In genomic region chr1:4086085-4086850, GRCh38 we compare ENCODE assay signal across 20 cellular contexts.
"Had no signal": no experiment of that assay in that cellular context is flagged by ENCODE, and none has a peak within 500 bp of the region (broad histone marks: within the 10 kb centered on the region; RNA-seq: fewer than 3 reads in every experiment).

No MANE protein-coding gene starts in this region.

- H3K27me3 Mint-ChIP-seq: dendritic cell treated with granulocyte-macrophage colony-stimulating factor and Interleukin-4, amounts not matched to agents 40 ng/mL and 50 ng/mL, for 4 days had no signal

- H3K27ac Mint-ChIP-seq: dendritic cell treated with granulocyte-macrophage colony-stimulating factor and Interleukin-4, amounts not matched to agents 40 ng/mL and 50 ng/mL, for 4 days; effector memory CD8-positive, alpha-beta T cell; memory B cell; type B pancreatic cell had no signal

- H3K4me3 Mint-ChIP-seq: dendritic cell treated with granulocyte-macrophage colony-stimulating factor and Interleukin-4, amounts not matched to agents 40 ng/mL and 50 ng/mL, for 4 days; effector memory CD8-positive, alpha-beta T cell; memory B cell; type B pancreatic cell had no signal

- H3K27me3 ChIP-seq: neutrophil, right lobe of liver, thyroid gland, uterus had no signal

- H3K36me3 ChIP-seq: esophagus squamous epithelium, gastroesophageal sphincter, left lung, lower lobe of right lung, neutrophil, right lobe of liver, thyroid gland, uterus had no signal

- H3K9me3 ChIP-seq: lower lobe of right lung, neutrophil, right lobe of liver, thyroid gland, uterus had no signal

- H3K27ac ChIP-seq: esophagus squamous epithelium, gastroesophageal sphincter, left lung, lower lobe of right lung, neutrophil, right lobe of liver, skin epidermis, thyroid gland, uterus had no signal

- H3K4me3 ChIP-seq: esophagus squamous epithelium, gastroesophageal sphincter, left lung, lower lobe of right lung, right lobe of liver, skin epidermis, thyroid gland, uterus had no signal

- H3K36me3 Mint-ChIP-seq: type B pancreatic cell had no signal

- H3K9me3 Mint-ChIP-seq: effector memory CD8-positive, alpha-beta T cell; type B pancreatic cell had no signal

- DNase-seq: effector memory CD8-positive, alpha-beta T cell; esophagus squamous epithelium; foreskin fibroblast; glutamatergic neuron; islet precursor cell; left lung; lower lobe of right lung; midbrain; right lobe of liver; stimulated activated CD4-positive, alpha-beta T cell treated with anti-CD3 and anti-CD28 coated beads, Interleukin-12 subunit alpha, Interleukin-12 subunit beta, amount 100 ng/mL, for 4 hours; stimulated activated CD4-positive, alpha-beta T cell treated with anti-CD3 and anti-CD28 coated beads, Interleukin-2, amount 100 ng/mL, for 48 hours; stimulated activated naive CD4-positive, alpha-beta T cell treated with Interleukin-2 at 50 U/mL for 16 hours; thyroid gland; uterus had no signal

- H3K4me1 ChIP-seq: gastroesophageal sphincter, left lung, lower lobe of right lung, thyroid gland, uterus had no signal
